ENCODE assay signal across 23 cellular contexts in genomic region chr6:52553158-52553557, GRCh38. TPM values are rescaled to one million over a fixed set of nuclear protein-coding genes. Genes with fewer than 3 reads are reported as not detected.
DNase-seq lines count a peak whose midpoint lies in the region; ATAC-seq and TF ChIP-seq lines count a peak whose summit lies in the region.
"Had no signal": no experiment of that assay in that cellular context is flagged by ENCODE, and none has a peak within 500 bp of the region (broad histone marks: within the 10 kb centered on the region; RNA-seq: fewer than 3 reads in every experiment).

No MANE protein-coding gene starts in this region.

- TF ChIP-seq CTCF in IMR-90 (conservative IDR thresholded peaks at IDR 0.05; ENCODE audit: low read depth, low read length) (no peak), Panc1 (IDR thresholded peaks at IDR 0.05) (no peak), endodermal cell (conservative IDR thresholded peaks at IDR 0.05) (no peak)

- BruUV-seq in IMR-90 (replicated peaks; lab: Mats Ljungman, UMichigan) = no TSS peak
- no TSS peak for BruUV-seq in Panc1 (replicated peaks; lab: Mats Ljungman, UMichigan)

- H3K4me1 ChIP-seq in IMR-90 (ENCODE audit: control insufficient read depth, insufficient read depth, low read length) = peaks cover 57% of the 10 kb centered on the region
- peaks cover 74% of the 10 kb centered on the region for H3K4me1 ChIP-seq in Panc1 (ENCODE audit: control insufficient read depth, insufficient read depth, low read length)
- peaks cover 25% of the 10 kb centered on the region for H3K4me1 ChIP-seq in endodermal cell (ENCODE audit: control insufficient read depth, insufficient read depth, low read length)
- H3K4me1 ChIP-seq in skeletal muscle satellite cell (ENCODE audit: control insufficient read depth, insufficient read depth, low read length) = peaks cover 95% of the 10 kb centered on the region

- peak overlapping the region; percentile 98 for H3K4ac ChIP-seq in IMR-90 (ENCODE audit: low read depth, low read length)

- peak overlapping the region; percentile 91 for H2BK120ac ChIP-seq in IMR-90 (ENCODE audit: low read depth, low read length)

- H3K4me3 ChIP-seq in IMR-90 (ENCODE audit: insufficient read depth, low read depth, low read length) (no peak overlapping the region), Panc1 (ENCODE audit: low read depth in 2 of 2, low read length in 2 of 2) (no peak overlapping the region), endodermal cell (ENCODE audit: low read length) (no peak overlapping the region), skeletal muscle satellite cell (ENCODE audit: low read length) (no peak overlapping the region)
- H3K4me3 ChIP-seq: GM23338, upper lobe of left lung had no signal

- intact Hi-C loops in IMR-90 (cut with micrococcal nuclease) = no loop called here
- intact Hi-C loops in Panc1 (cut with micrococcal nuclease; ENCODE audit: unreplicated experiment) = no loop called here

- dilution Hi-C loops in IMR-90 (cut with HindIII; ENCODE audit: low sequenced_read_pairs, unreplicated experiment) = no loop called here

- H3K56ac ChIP-seq in IMR-90 (ENCODE audit: extremely low read depth, insufficient read depth, low read length) = peak overlapping the region; percentile 82; the same call in 1 of the 2 replicates

- peaks cover 10 to 80% of the 10 kb centered on the region in 2 experiments; a peak in 3 of 4 replicates for H3K79me1 ChIP-seq in IMR-90 (ENCODE audit: low read depth in 1 of 2, low read length in 2 of 2)

- no peak overlapping the region for H3K4me3 Mint-ChIP-seq in endodermal cell
- H3K4me3 Mint-ChIP-seq: activated CD4-positive, alpha-beta T cell treated with anti-CD3 and anti-CD28 coated beads, Interleukin-2, amount 10 ng/mL, durations not matched to agents 7 days and 5 days; CD8-positive, alpha-beta memory T cell; stimulated activated naive CD8-positive, alpha-beta T cell treated with anti-CD3 and anti-CD28 coated beads, Interleukin-15, Interleukin-2, amounts not matched to agents 100 ng/mL and 50 ng/mL, for 24 hours had no signal

- peaks cover 6% of the 10 kb centered on the region; the same call in 1 of the 2 replicates for H3K36me3 ChIP-seq in IMR-90 (ENCODE audit: control insufficient read depth, insufficient read depth, low read length)
- no peaks in the 10 kb centered on the region; the same call in 1 of the 2 replicates for H3K36me3 ChIP-seq in Panc1 (ENCODE audit: control insufficient read depth, insufficient read depth, low read length)
- no peaks in the 10 kb centered on the region for H3K36me3 ChIP-seq in endodermal cell (ENCODE audit: control insufficient read depth, insufficient read depth, low read length)
- H3K36me3 ChIP-seq in skeletal muscle satellite cell (ENCODE audit: insufficient read depth, low read length) = peaks cover 66% of the 10 kb centered on the region
- H3K36me3 ChIP-seq: upper lobe of left lung had no signal

- H2AK9ac ChIP-seq in IMR-90 (replicated peaks; ENCODE audit: low read depth, low read length, poor library complexity) = no peak overlapping the region

- H2BK20ac ChIP-seq in IMR-90 (ENCODE audit: low read depth, low read length) = peak overlapping the region; percentile 94; the same call in 1 of the 2 replicates

- H3K9me1 ChIP-seq in IMR-90 (ENCODE audit: insufficient read depth, low read length) = peaks cover 41% of the 10 kb centered on the region

- H3K14ac ChIP-seq in IMR-90 (replicated peaks; ENCODE audit: low read depth, low read length) = peak overlapping the region; percentile 89

- peaks cover 2% of the 10 kb centered on the region for H3K36me3 Mint-ChIP-seq in endodermal cell (ENCODE audit: low read depth)

- peak overlapping the region; percentile 16 for H3K27ac Mint-ChIP-seq in endodermal cell
- H3K27ac Mint-ChIP-seq: activated CD4-positive, alpha-beta T cell treated with anti-CD3 and anti-CD28 coated beads, Interleukin-2, amount 10 ng/mL, durations not matched to agents 7 days and 5 days; stimulated activated naive CD8-positive, alpha-beta T cell treated with anti-CD3 and anti-CD28 coated beads, Interleukin-15, Interleukin-2, amounts not matched to agents 100 ng/mL and 50 ng/mL, for 24 hours had no signal

- no peak for TF ChIP-seq RAD21 in IMR-90 (IDR thresholded peaks at IDR 0.05; ENCODE audit: low read length)

- peak overlapping the region; percentile 92 for H3K18ac ChIP-seq in IMR-90 (ENCODE audit: low read depth, low read length)

- peaks cover 52% of the 10 kb centered on the region for H3K4me1 Mint-ChIP-seq in endodermal cell
- H3K4me1 Mint-ChIP-seq: activated CD4-positive, alpha-beta T cell treated with anti-CD3 and anti-CD28 coated beads, Interleukin-2, amount 10 ng/mL, durations not matched to agents 7 days and 5 days had no signal

- H4K91ac ChIP-seq in IMR-90 (ENCODE audit: insufficient read depth, low read depth, low read length) = peak overlapping the region; percentile 93

- H3K9me3 Mint-ChIP-seq in endodermal cell = no peaks in the 10 kb centered on the region
- H3K9me3 Mint-ChIP-seq: activated CD4-positive, alpha-beta T cell treated with anti-CD3 and anti-CD28 coated beads, Interleukin-2, amount 10 ng/mL, durations not matched to agents 7 days and 5 days; CD8-positive, alpha-beta memory T cell; GM23338; naive thymus-derived CD8-positive, alpha-beta T cell; stimulated activated naive CD8-positive, alpha-beta T cell treated with anti-CD3 and anti-CD28 coated beads, Interleukin-15, Interleukin-2, amounts not matched to agents 100 ng/mL and 50 ng/mL, for 24 hours had no signal

- H3K9ac ChIP-seq in IMR-90 (ENCODE audit: low read depth, low read length) (peak overlapping the region; percentile 61), endodermal cell (ENCODE audit: extremely low read depth, low read length, poor library complexity, severe bottlenecking) (no peak overlapping the region), skeletal muscle satellite cell (ENCODE audit: low read depth, low read length) (peak overlapping the region; percentile 76)

- H3K9me3 ChIP-seq in IMR-90 (ENCODE audit: control insufficient read depth, insufficient read depth, low read length) (no peaks in the 10 kb centered on the region), Panc1 (ENCODE audit: control insufficient read depth, insufficient read depth, low read depth, low read length) (no peaks in the 10 kb centered on the region), endodermal cell (ENCODE audit: control insufficient read depth, low read length) (no peaks in the 10 kb centered on the region), skeletal muscle satellite cell (replicated peaks; ENCODE audit: low read length) (no peaks in the 10 kb centered on the region)
- H3K9me3 ChIP-seq: upper lobe of left lung had no signal

- peak overlapping the region; percentile 97 for H2AK5ac ChIP-seq in IMR-90 (ENCODE audit: low read depth, low read length)

- POLR2A ChIA-PET in IMR-90 (lab: Charles Lee; ENCODE audit: unreplicated experiment) (no interaction called here), Panc1 (lab: Charles Lee) (interaction anchor here (0.6 kb wide), 2 partner anchors 18 to 1287 kb away, joined by 3 to 5 read pairs; no protein-coding TSS in a partner anchor)

- H4K5ac ChIP-seq in IMR-90 (ENCODE audit: low read depth, low read length) = peak overlapping the region; percentile 78

- H3K23ac ChIP-seq in IMR-90 (ENCODE audit: low read depth, low read length) = peak overlapping the region; percentile 86

- no peaks in the 10 kb centered on the region for H3K27me3 ChIP-seq in IMR-90 (ENCODE audit: control insufficient read depth, insufficient read depth, low read length)
- H3K27me3 ChIP-seq in Panc1 (ENCODE audit: control insufficient read depth, insufficient read depth, low read length) = no peaks in the 10 kb centered on the region
- no peaks in the 10 kb centered on the region for H3K27me3 ChIP-seq in endodermal cell (ENCODE audit: control insufficient read depth, insufficient read depth, low read length, poor library complexity, severe bottlenecking)
- H3K27me3 ChIP-seq in skeletal muscle satellite cell (ENCODE audit: control insufficient read depth, insufficient read depth, low read length) = no peaks in the 10 kb centered on the region
- H3K27me3 ChIP-seq: upper lobe of left lung had no signal

- ATAC-seq in IMR-90 (ENCODE audit: low read depth) (no peak), Panc1 (no peak), GM19463 (IDR thresholded peaks at IDR 0.05; ENCODE audit: unreplicated experiment) (no peak), HG02884 (IDR thresholded peaks at IDR 0.05; ENCODE audit: unreplicated experiment) (no peak)
- ATAC-seq: esophagus mucosa; left colon; naive thymus-derived CD8-positive, alpha-beta T cell; Right ventricle myocardium inferior had no signal

- H2BK5ac ChIP-seq in IMR-90 (ENCODE audit: low read depth, low read length, poor library complexity, severe bottlenecking) = peak overlapping the region; percentile 96

- peak overlapping the region; percentile 63 to 94; a peak in 3 of 4 replicates for H4K8ac ChIP-seq in IMR-90 (ENCODE audit: low read depth in 2 of 2, low read length in 2 of 2)

- CTCF ChIA-PET in IMR-90 (lab: Yijun Ruan, JAX) (interaction anchor here (0.6 kb wide), 1 partner anchor 11 kb away, joined by 3 read pairs; no protein-coding TSS in a partner anchor), Panc1 (lab: Charles Lee) (no interaction called here)

- 88% methylated on average over 1 of the region's 1 CpG; no CpG with 5 or more reads in 1 of the 2 experiments for WGBS in IMR-90 (ENCODE audit: extremely low coverage in 2 of 2, insufficient read length in 1 of 2), 2 experiments
- 90 to 95% methylated on average over 1 of the region's 1 CpG for WGBS in endodermal cell (ENCODE audit: insufficient coverage in 1 of 2, insufficient read length in 1 of 2), 2 experiments

- no peaks in the 10 kb centered on the region for H3K27me3 Mint-ChIP-seq in endodermal cell (ENCODE audit: insufficient read depth)
- H3K27me3 Mint-ChIP-seq: activated CD4-positive, alpha-beta T cell treated with anti-CD3 and anti-CD28 coated beads, Interleukin-2, amount 10 ng/mL, durations not matched to agents 7 days and 5 days; CD8-positive, alpha-beta memory T cell; naive thymus-derived CD8-positive, alpha-beta T cell; stimulated activated naive CD8-positive, alpha-beta T cell treated with anti-CD3 and anti-CD28 coated beads, Interleukin-15, Interleukin-2, amounts not matched to agents 100 ng/mL and 50 ng/mL, for 24 hours had no signal

- no peak for TF ChIP-seq POLR2A in IMR-90 (IDR thresholded peaks at IDR 0.05; ENCODE audit: low read depth, low read length)

- in situ Hi-C loops in IMR-90 (cut with MboI; ENCODE audit: low sequenced_read_pairs) (no loop called here), Panc1 (cut with HindIII; ENCODE audit: low pct_unique_long_range_greater_than_20kb, low sequenced_read_pairs) (no loop called here)

- no peak overlapping the region for H2AFZ ChIP-seq in IMR-90 (replicated peaks; ENCODE audit: low read length, poor library complexity)
- H2AFZ ChIP-seq: GM23338 had no signal

- H3K27ac ChIP-seq in IMR-90 (ENCODE audit: insufficient read depth, low read length) (peak overlapping the region; percentile 92), Panc1 (ENCODE audit: low read length) (peak overlapping the region; percentile 91), endodermal cell (ENCODE audit: low read depth, low read length) (no peak overlapping the region)

- H3K4me2 ChIP-seq in IMR-90 (ENCODE audit: low read depth, low read length) (no peak overlapping the region), skeletal muscle satellite cell (ENCODE audit: low read length) (peak overlapping the region; percentile 63)

- H4K20me1 ChIP-seq in IMR-90 (ENCODE audit: insufficient read depth, low read length) = peaks cover 29% of the 10 kb centered on the region; the same call in 1 of the 2 replicates

- peak overlapping the region; percentile 93; the same call in 2 of the 3 replicates for H2BK15ac ChIP-seq in IMR-90 (ENCODE audit: low read depth, low read length)

- no peak for DNase-seq in IMR-90
- no peak for DNase-seq in Panc1 (ENCODE audit: low read depth, low spot score)
- no peak for DNase-seq in endodermal cell
- no peak for DNase-seq in foreskin melanocyte
- no peak for DNase-seq in NCI-H1930 (lab: John Stamatoyannopoulos, UW)
- DNase-seq: activated CD4-positive, alpha-beta T cell treated with anti-CD3 and anti-CD28 coated beads, Interleukin-2, amount 10 ng/mL, durations not matched to agents 7 days and 5 days; activated CD8-positive, alpha-beta memory T cell treated with anti-CD3 and anti-CD28 coated beads, Interleukin-2, amount 50 U/mL, for 4 hours; activated effector memory CD4-positive, alpha-beta T cell treated with Interleukin-2 at 50 U/mL for 16 hours; CD8-positive, alpha-beta memory T cell; DMS79 treated with DMSO at 0.1 percent for 48 hours; left colon; naive thymus-derived CD8-positive, alpha-beta T cell; NCI-H2081; NCI-H446; posterior cingulate gyrus; upper lobe of left lung had no signal

RNA-seq across cellular contexts. Expression of gene TRAM2, which starts 23.7 kb away (rescaled TPM):
- total RNA-seq in IMR-90 (2012; rRNA removed) (77.2 and 81.1 TPM in 2 replicates), Panc1 (2021; ENCODE audit: unreplicated experiment) (56.7 TPM), endodermal cell (10 to 100 TPM; 16.9 to 20.5 TPM)
- polyA plus RNA-seq in IMR-90 (2012; rRNA removed) = 94.2 and 95.7 TPM in 2 replicates
- polyA plus RNA-seq in IMR-90 (2012; cell fraction: cytosol; rRNA removed) = 51.8 and 52.7 TPM in 2 replicates
- 86.8 and 207 TPM in 2 replicates for polyA plus RNA-seq in IMR-90 (2012; cell fraction: nucleus; rRNA removed; ENCODE audit: low replicate concordance)
- polyA plus RNA-seq in Panc1 (2012; ENCODE audit: insufficient read length) = 32.2 TPM
- 13.4 TPM for polyA plus RNA-seq in endodermal cell (2013, experiment 1 of 2)
- polyA plus RNA-seq in endodermal cell (2013, experiment 2 of 2) = 13.2 TPM
- total RNA-seq in skeletal muscle satellite cell (2012; rRNA removed) = 117 and 131 TPM in 2 replicates
